13 cellular contexts compared by ENCODE assay signal in genomic region chr5:40716000-40716399, GRCh38. TPM values are rescaled to one million over a fixed set of nuclear protein-coding genes. Genes with fewer than 3 reads are reported as not detected.
DNase-seq lines count a peak whose midpoint lies in the region; ATAC-seq and TF ChIP-seq lines count a peak whose summit lies in the region.
"Had no signal": no experiment of that assay in that cellular context is flagged by ENCODE, and none has a peak within 500 bp of the region (broad histone marks: within the 10 kb centered on the region; RNA-seq: fewer than 3 reads in every experiment).

No MANE protein-coding gene starts in this region.

- H3K27me3 ChIP-seq in Peyer's patch (no peaks in the 10 kb centered on the region), spleen (replicated peaks in 1 of 7) (no peaks in the 10 kb centered on the region)

- intact Hi-C loops in spleen (cut with DNase I; ENCODE audit: low total_unique reads), result no loop called here

- no peak overlapping the region for H3K27ac Mint-ChIP-seq in activated naive CD8-positive, alpha-beta T cell treated with anti-CD3 and anti-CD28 coated beads, Interleukin-2, amount 50 U/mL, for 24 hours
- no peak overlapping the region for H3K27ac Mint-ChIP-seq in activated naive CD8-positive, alpha-beta T cell treated with anti-CD3 and anti-CD28 coated beads for 36 hours
- H3K27ac Mint-ChIP-seq: activated T-cell treated with anti-CD3 and anti-CD28 coated beads, Interleukin-2, amount 50 U/mL, for 72 hours had no signal

- no peak for DNase-seq in activated naive CD8-positive, alpha-beta T cell treated with anti-CD3 and anti-CD28 coated beads, Interleukin-2, amount 50 U/mL, for 24 hours
- DNase-seq in activated naive CD8-positive, alpha-beta T cell treated with anti-CD3 and anti-CD28 coated beads for 36 hours, result no peak
- DNase-seq in RWPE1 (ENCODE audit: low spot score) (peak; percentile 14), fibroblast of gingiva (ENCODE audit: low read depth) (peak; percentile 9), Peyer's patch (no peak), spleen (no peak)
- no peak for DNase-seq in stimulated activated CD8-positive, alpha-beta memory T cell treated with anti-CD3 and anti-CD28 coated beads, Interleukin-4, amount 100 ng/mL, for 48 hours
- DNase-seq: activated T-cell treated with anti-CD3 and anti-CD28 coated beads, Interleukin-2, amount 50 U/mL, for 72 hours; effector CD8-positive, alpha-beta T cell; kidney; NCI-H2029 treated with DMSO at 0.1 percent for 48 hours had no signal

- ATAC-seq in activated naive CD8-positive, alpha-beta T cell treated with anti-CD3 and anti-CD28 coated beads, Interleukin-2, amount 50 U/mL, for 24 hours, result peak; percentile 59

- no peaks in the 10 kb centered on the region for H3K9me3 ChIP-seq in Peyer's patch
- peaks cover 0 to 9% (median 4%) of the 10 kb centered on the region in 8 donors for H3K9me3 ChIP-seq in spleen

- TF ChIP-seq POLR2A in Peyer's patch (IDR thresholded peaks at IDR 0.05) (no peak), spleen (IDR thresholded peaks at IDR 0.05) (no peak)

- no peak for TF ChIP-seq CTCF in RWPE1 (conservative IDR thresholded peaks at IDR 0.05; ENCODE audit: low read depth)
- peak in 1 of 6 experiments; percentile 27 for TF ChIP-seq CTCF in Peyer's patch (IDR thresholded peaks at IDR 0.05)
- no peak for TF ChIP-seq CTCF in spleen (IDR thresholded peaks at IDR 0.05 in 8 of 11, conservative IDR thresholded peaks at IDR 0.05 in 3 of 11)

- 37 to 79% (median 41%) methylated on average over 2 of the region's 2 CpGs for WGBS in spleen, 5 donors

- peaks cover 0 to 8% (median 0%) of the 10 kb centered on the region in 3 donors for H3K36me3 ChIP-seq in Peyer's patch
- peaks cover 0 to 58% (median 8%) of the 10 kb centered on the region in 6 donors for H3K36me3 ChIP-seq in spleen

- no peak overlapping the region for H3K4me3 Mint-ChIP-seq in activated naive CD8-positive, alpha-beta T cell treated with anti-CD3 and anti-CD28 coated beads, Interleukin-2, amount 50 U/mL, for 24 hours
- H3K4me3 Mint-ChIP-seq in activated naive CD8-positive, alpha-beta T cell treated with anti-CD3 and anti-CD28 coated beads for 36 hours, result no peak overlapping the region
- H3K4me3 Mint-ChIP-seq: activated T-cell treated with anti-CD3 and anti-CD28 coated beads, Interleukin-2, amount 50 U/mL, for 72 hours had no signal

- no peak overlapping the region for H3K4me3 ChIP-seq in Peyer's patch
- no peak overlapping the region for H3K4me3 ChIP-seq in spleen

- peaks cover 8% of the 10 kb centered on the region for H3K4me1 Mint-ChIP-seq in activated naive CD8-positive, alpha-beta T cell treated with anti-CD3 and anti-CD28 coated beads, Interleukin-2, amount 50 U/mL, for 24 hours
- peaks cover 9% of the 10 kb centered on the region for H3K4me1 Mint-ChIP-seq in activated naive CD8-positive, alpha-beta T cell treated with anti-CD3 and anti-CD28 coated beads for 36 hours

- H3K36me3 Mint-ChIP-seq in activated naive CD8-positive, alpha-beta T cell treated with anti-CD3 and anti-CD28 coated beads, Interleukin-2, amount 50 U/mL, for 24 hours (ENCODE audit: low read depth), result peaks cover 26% of the 10 kb centered on the region
- peaks cover 27% of the 10 kb centered on the region for H3K36me3 Mint-ChIP-seq in activated naive CD8-positive, alpha-beta T cell treated with anti-CD3 and anti-CD28 coated beads for 36 hours

- H3K9me3 Mint-ChIP-seq in activated naive CD8-positive, alpha-beta T cell treated with anti-CD3 and anti-CD28 coated beads, Interleukin-2, amount 50 U/mL, for 24 hours, result peaks cover 1% of the 10 kb centered on the region
- peaks cover under 1% of the 10 kb centered on the region for H3K9me3 Mint-ChIP-seq in activated naive CD8-positive, alpha-beta T cell treated with anti-CD3 and anti-CD28 coated beads for 36 hours
- H3K9me3 Mint-ChIP-seq: activated T-cell treated with anti-CD3 and anti-CD28 coated beads, Interleukin-2, amount 50 U/mL, for 72 hours had no signal

- no peaks in the 10 kb centered on the region for H3K27me3 Mint-ChIP-seq in activated naive CD8-positive, alpha-beta T cell treated with anti-CD3 and anti-CD28 coated beads, Interleukin-2, amount 50 U/mL, for 24 hours
- H3K27me3 Mint-ChIP-seq in activated naive CD8-positive, alpha-beta T cell treated with anti-CD3 and anti-CD28 coated beads for 36 hours, result no peaks in the 10 kb centered on the region

- CTCF ChIA-PET in RWPE1 (lab: Yijun Ruan, JAX), result interaction anchor here (0.7 to 0.9 kb wide), 2 partner anchors 1002 to 1071 kb away, joined by 3 read pairs; no protein-coding TSS in a partner anchor

- POLR2A ChIA-PET in RWPE1 (lab: Yijun Ruan, JAX; ENCODE audit: low non-redundant PET), result no interaction called here

- H3K27ac ChIP-seq in RWPE1 (no peak overlapping the region), temporal lobe (ENCODE audit: low read depth, low read length) (peak overlapping the region; percentile 74), Peyer's patch (no peak overlapping the region), spleen (no peak overlapping the region)
- H3K27ac ChIP-seq: parathyroid adenoma had no signal

- H3K4me1 ChIP-seq in Peyer's patch (no peaks in the 10 kb centered on the region), spleen (no peaks in the 10 kb centered on the region)
- H3K4me1 ChIP-seq: parathyroid adenoma had no signal

RNA-seq across cellular contexts. Expression of gene PTGER4, which starts 36.3 kb away (rescaled TPM):
- 10 to 100 TPM; 64.5 to 65.2 TPM for total RNA-seq in activated naive CD8-positive, alpha-beta T cell treated with anti-CD3 and anti-CD28 coated beads for 36 hours
- 0.98 TPM for total RNA-seq in temporal lobe
- total RNA-seq in Peyer's patch, result 100 to 1,000 TPM in 3 of 4 donors, 10 to 100 TPM in 1; 47.9 to 134 (median 116) TPM
- total RNA-seq in spleen, result 100 to 1,000 TPM in 1 of 7 donors, 10 to 100 TPM in 6; 32.9 to 108 (median 36.9) TPM
- polyA plus RNA-seq in spleen, result 1 to 10 TPM; 4.2 to 6.8 (median 6.3) TPM

RNA-seq across cellular contexts. Expression of gene TTC33, which starts 39.8 kb away (rescaled TPM):
- 10 to 100 TPM; 16.8 to 18.1 TPM for total RNA-seq in activated naive CD8-positive, alpha-beta T cell treated with anti-CD3 and anti-CD28 coated beads for 36 hours
- total RNA-seq in temporal lobe (47.9 TPM), Peyer's patch (10 to 100 TPM; 11.3 to 19.0 (median 14.9) TPM), spleen (10 to 100 TPM in 6 of 7 donors, 1 to 10 TPM in 1; 9.3 to 17.9 (median 16.2) TPM)
- 1 to 10 TPM; 4.3 to 6.3 (median 6.0) TPM for polyA plus RNA-seq in spleen

Comparison
In these comparisons a context has a peak if more than half of its experiments do, and no peak if none do; other contexts are left out.
1. DNase-seq: peak in RWPE1 (single experiment) and fibroblast of gingiva (single experiment); none in activated naive CD8-positive, alpha-beta T cell treated with anti-CD3 and anti-CD28 coated beads, Interleukin-2, amount 50 U/mL, for 24 hours (single experiment), activated naive CD8-positive, alpha-beta T cell treated with anti-CD3 and anti-CD28 coated beads for 36 hours (single experiment), Peyer's patch (0 of 3), stimulated activated CD8-positive, alpha-beta memory T cell treated with anti-CD3 and anti-CD28 coated beads, Interleukin-4, amount 100 ng/mL, for 48 hours (single experiment) and spleen (single experiment).
2. RNA of gene PTGER4, which starts 36.3 kb away (total RNA-seq): 47.9 to 134 TPM in Peyer's patch, 64.5 to 65.2 TPM in activated naive CD8-positive, alpha-beta T cell treated with anti-CD3 and anti-CD28 coated beads for 36 hours and 32.9 to 108 TPM in spleen; 0.98 TPM in temporal lobe (single experiment); every median in the first group is over 10 times any median in the second.